19 cellular contexts compared by ENCODE assay signal in genomic region chr7:44989132-44989531, GRCh38. TPM values are rescaled to one million over a fixed set of nuclear protein-coding genes. Genes with fewer than 3 reads are reported as not detected.
DNase-seq lines count a peak whose midpoint lies in the region; ATAC-seq and TF ChIP-seq lines count a peak whose summit lies in the region.
"Had no signal": no experiment of that assay in that cellular context is flagged by ENCODE, and none has a peak within 500 bp of the region (broad histone marks: within the 10 kb centered on the region; RNA-seq: fewer than 3 reads in every experiment).

No MANE protein-coding gene starts in this region.

- peaks cover 2% of the 10 kb centered on the region for H3K79me1 ChIP-seq in mesenchymal stem cell (replicated peaks; ENCODE audit: low read length, poor library complexity, severe bottlenecking)

- no peak overlapping the region for H3K4me3 Mint-ChIP-seq in activated naive CD4-positive, alpha-beta T cell treated with anti-CD3 and anti-CD28 coated beads for 36 hours
- H3K4me3 Mint-ChIP-seq in activated naive CD4-positive, alpha-beta T cell treated with anti-CD3 and anti-CD28 coated beads, Interleukin-2, amount 10 ng/mL, durations not matched to agents 7 days and 5 days = no peak overlapping the region
- H3K4me3 Mint-ChIP-seq in activated CD4-positive, alpha-beta T cell treated with anti-CD3 and anti-CD28 coated beads for 36 hours = no peak overlapping the region

- no peak overlapping the region for H2BK15ac ChIP-seq in mesenchymal stem cell (ENCODE audit: low read depth, poor library complexity, severe bottlenecking)

- no peak overlapping the region for H3K18ac ChIP-seq in mesenchymal stem cell (ENCODE audit: low read depth in 1 of 2, low read length in 2 of 2)

- intact Hi-C loops in activated naive CD4-positive, alpha-beta T cell treated with anti-CD3 and anti-CD28 coated beads for 36 hours (cut with micrococcal nuclease) = no loop called here
- intact Hi-C loops in activated CD4-positive, alpha-beta T cell treated with anti-CD3 and anti-CD28 coated beads for 36 hours (cut with DNase I, micrococcal nuclease) = loop anchor here in 1 of 2 experiments (5.0 to 10.0 kb wide), 3 partner anchors 778 to 1062 kb away; partner anchors contain the start of gene UBE2D4

- H3K27ac Mint-ChIP-seq in activated naive CD4-positive, alpha-beta T cell treated with anti-CD3 and anti-CD28 coated beads for 36 hours = peak overlapping the region; percentile 51
- H3K27ac Mint-ChIP-seq in activated naive CD4-positive, alpha-beta T cell treated with anti-CD3 and anti-CD28 coated beads, Interleukin-2, amount 10 ng/mL, durations not matched to agents 7 days and 5 days = no peak overlapping the region
- no peak overlapping the region for H3K27ac Mint-ChIP-seq in activated CD4-positive, alpha-beta T cell treated with anti-CD3 and anti-CD28 coated beads for 36 hours
- H3K27ac Mint-ChIP-seq: CD4-positive, CD25-positive, alpha-beta regulatory T cell had no signal

- H2AK5ac ChIP-seq in mesenchymal stem cell (ENCODE audit: low read length, severe bottlenecking) = no peak overlapping the region

- peaks cover 4 to 16% of the 10 kb centered on the region in 2 experiments for H3K36me3 ChIP-seq in mesenchymal stem cell (ENCODE audit: control insufficient read depth in 1 of 2, insufficient read depth in 2 of 2, low read depth in 1 of 2, low read length in 2 of 2)

- POLR2A ChIA-PET in RWPE1 (lab: Yijun Ruan, JAX; ENCODE audit: low non-redundant PET) = no interaction called here
- POLR2A ChIA-PET in activated CD4-positive, alpha-beta T cell treated with anti-CD3 and anti-CD28 coated beads for 36 hours (lab: Charles Lee) = interaction anchor here (0.6 to 0.7 kb wide), 3 partner anchors 10 to 1387 kb away, joined by 3 to 6 read pairs (median 4); no protein-coding TSS in a partner anchor

- 100% methylated on average over 2 of the region's 3 CpGs for WGBS in mesenchymal stem cell

- no peak for ATAC-seq in activated CD4-positive, alpha-beta T cell treated with anti-CD3 and anti-CD28 coated beads for 36 hours
- ATAC-seq: GM12878 had no signal

- H4K8ac ChIP-seq in mesenchymal stem cell (ENCODE audit: low read length) = no peak overlapping the region

- peaks cover 22% of the 10 kb centered on the region for H3K4me1 Mint-ChIP-seq in activated naive CD4-positive, alpha-beta T cell treated with anti-CD3 and anti-CD28 coated beads for 36 hours (ENCODE audit: low read depth)
- peaks cover 49% of the 10 kb centered on the region for H3K4me1 Mint-ChIP-seq in activated naive CD4-positive, alpha-beta T cell treated with anti-CD3 and anti-CD28 coated beads, Interleukin-2, amount 10 ng/mL, durations not matched to agents 7 days and 5 days
- peaks cover 31% of the 10 kb centered on the region for H3K4me1 Mint-ChIP-seq in activated CD4-positive, alpha-beta T cell treated with anti-CD3 and anti-CD28 coated beads for 36 hours

- H3K27ac ChIP-seq in RWPE1 (peak overlapping the region; percentile 87), mesenchymal stem cell (ENCODE audit: low read length, poor library complexity, severe bottlenecking) (no peak overlapping the region)

- CTCF ChIA-PET in activated naive CD4-positive, alpha-beta T cell treated with anti-CD3 and anti-CD28 coated beads for 36 hours (lab: Charles Lee) = interaction anchor here (0.5 to 1.2 kb wide), 3 partner anchors 10 to 354 kb away, joined by 4 to 5 read pairs (median 5); partner anchors contain the start of gene MYO1G
- CTCF ChIA-PET in activated naive CD4-positive, alpha-beta T cell treated with anti-CD3 and anti-CD28 coated beads, Interleukin-2, amount 10 ng/mL, durations not matched to agents 7 days and 5 days (lab: Charles Lee) = interaction anchor here (0.6 to 2.7 kb wide), 3 partner anchors 9 to 147 kb away, joined by 3 to 10 read pairs (median 5); no protein-coding TSS in a partner anchor
- CTCF ChIA-PET in RWPE1 (lab: Yijun Ruan, JAX) = interaction anchor here (0.6 kb wide), 2 partner anchors 110 to 700 kb away, joined by 3 to 4 read pairs; no protein-coding TSS in a partner anchor
- CTCF ChIA-PET in activated CD4-positive, alpha-beta T cell treated with anti-CD3 and anti-CD28 coated beads for 36 hours (lab: Charles Lee) = interaction anchor here (0.6 to 1.6 kb wide), 3 partner anchors 9 to 434 kb away, joined by 3 to 10 read pairs (median 3); partner anchors contain the start of gene CCM2

- no peak overlapping the region for H4K91ac ChIP-seq in mesenchymal stem cell (ENCODE audit: low read length)

- peak overlapping the region; percentile 6 for H3K9ac ChIP-seq in mesenchymal stem cell (ENCODE audit: low read length)

- no peak overlapping the region for H3K23ac ChIP-seq in mesenchymal stem cell (ENCODE audit: low read length in 2 of 2)

- no peaks in the 10 kb centered on the region for H3K9me3 ChIP-seq in mesenchymal stem cell (ENCODE audit: control insufficient read depth, low read length)
- H3K9me3 ChIP-seq: BE2C had no signal

- no peak overlapping the region for H3K4me2 ChIP-seq in mesenchymal stem cell (ENCODE audit: low read length, poor library complexity, severe bottlenecking)

- H3K27me3 ChIP-seq in mesenchymal stem cell (ENCODE audit: control insufficient read depth in 1 of 2, insufficient read depth in 1 of 2, low read length in 2 of 2) = no peaks in the 10 kb centered on the region
- H3K27me3 ChIP-seq: BE2C had no signal

- H3K4me1 ChIP-seq in mesenchymal stem cell (ENCODE audit: control insufficient read depth, insufficient read depth, low read depth, low read length) = peaks cover 8% of the 10 kb centered on the region

- no peaks in the 10 kb centered on the region for H3K9me3 Mint-ChIP-seq in activated naive CD4-positive, alpha-beta T cell treated with anti-CD3 and anti-CD28 coated beads for 36 hours
- no peaks in the 10 kb centered on the region for H3K9me3 Mint-ChIP-seq in activated naive CD4-positive, alpha-beta T cell treated with anti-CD3 and anti-CD28 coated beads, Interleukin-2, amount 10 ng/mL, durations not matched to agents 7 days and 5 days
- H3K9me3 Mint-ChIP-seq in activated CD4-positive, alpha-beta T cell treated with anti-CD3 and anti-CD28 coated beads for 36 hours (ENCODE audit: low read depth) = no peaks in the 10 kb centered on the region
- H3K9me3 Mint-ChIP-seq: CD4-positive, CD25-positive, alpha-beta regulatory T cell had no signal

- no peak for TF ChIP-seq CTCF in RWPE1 (conservative IDR thresholded peaks at IDR 0.05; ENCODE audit: low read depth)

- no peaks in the 10 kb centered on the region for H3K27me3 Mint-ChIP-seq in activated naive CD4-positive, alpha-beta T cell treated with anti-CD3 and anti-CD28 coated beads for 36 hours (ENCODE audit: low read depth)
- H3K27me3 Mint-ChIP-seq in activated naive CD4-positive, alpha-beta T cell treated with anti-CD3 and anti-CD28 coated beads, Interleukin-2, amount 10 ng/mL, durations not matched to agents 7 days and 5 days = peaks cover 3% of the 10 kb centered on the region
- no peaks in the 10 kb centered on the region for H3K27me3 Mint-ChIP-seq in activated CD4-positive, alpha-beta T cell treated with anti-CD3 and anti-CD28 coated beads for 36 hours

- H3K14ac ChIP-seq in mesenchymal stem cell (ENCODE audit: low read length in 2 of 2) = no peak overlapping the region

- H2BK120ac ChIP-seq in mesenchymal stem cell (ENCODE audit: low read depth, low read length) = no peak overlapping the region

- H3K36me3 Mint-ChIP-seq in activated naive CD4-positive, alpha-beta T cell treated with anti-CD3 and anti-CD28 coated beads for 36 hours (ENCODE audit: low read depth) = peaks cover 27% of the 10 kb centered on the region
- peaks cover 31% of the 10 kb centered on the region for H3K36me3 Mint-ChIP-seq in activated naive CD4-positive, alpha-beta T cell treated with anti-CD3 and anti-CD28 coated beads, Interleukin-2, amount 10 ng/mL, durations not matched to agents 7 days and 5 days
- H3K36me3 Mint-ChIP-seq in activated CD4-positive, alpha-beta T cell treated with anti-CD3 and anti-CD28 coated beads for 36 hours (ENCODE audit: low read depth) = peaks cover 26% of the 10 kb centered on the region

- DNase-seq in activated naive CD4-positive, alpha-beta T cell treated with anti-CD3 and anti-CD28 coated beads for 36 hours = no peak
- DNase-seq in activated naive CD4-positive, alpha-beta T cell treated with anti-CD3 and anti-CD28 coated beads, Interleukin-2, amount 10 ng/mL, durations not matched to agents 7 days and 5 days = no peak
- DNase-seq in RWPE1 (ENCODE audit: low spot score) (no peak), mesenchymal stem cell (no peak), activated gamma-delta T cell treated with Interleukin-2 at 50 U/mL for 16 hours (no peak)
- no peak for DNase-seq in activated CD4-positive, alpha-beta T cell treated with anti-CD3 and anti-CD28 coated beads for 36 hours
- no peak for DNase-seq in effector CD4-positive, alpha-beta T cell
- DNase-seq: BE2C; CD4-positive, CD25-positive, alpha-beta regulatory T cell; EL; KBM-7; NCI-H1105 treated with DMSO at 0.1 percent for 48 hours; NCI-H1694; NCI-H2107; NCI-H510A; NCI-H748 treated with DMSO at 0.1 percent for 48 hours; NK-92 treated with Interleukin-12 subunit alpha and Interleukin-12 subunit beta, amount 100 ng/mL, for 24 hours; SHP77 had no signal

- H3K4ac ChIP-seq in mesenchymal stem cell (ENCODE audit: low read depth in 1 of 2, low read length in 2 of 2) = no peak overlapping the region

- no peak overlapping the region for H2BK12ac ChIP-seq in mesenchymal stem cell (ENCODE audit: low read length in 2 of 2)

- no peak overlapping the region for H2AFZ ChIP-seq in mesenchymal stem cell (ENCODE audit: low read depth, low read length)

- no peak overlapping the region for H2BK5ac ChIP-seq in mesenchymal stem cell (ENCODE audit: low read depth, low read length, poor library complexity, severe bottlenecking)

- no peak overlapping the region for H3K4me3 ChIP-seq in mesenchymal stem cell (ENCODE audit: insufficient read depth in 1 of 2, low read depth in 1 of 2, low read length in 2 of 2)
- H3K4me3 ChIP-seq: GM12878 had no signal

RNA-seq across cellular contexts. Expression of gene MYO1G, which starts 10.3 kb away (rescaled TPM):
- 100 to 1,000 TPM; 391 to 406 TPM for total RNA-seq in activated naive CD4-positive, alpha-beta T cell treated with anti-CD3 and anti-CD28 coated beads for 36 hours
- polyA plus RNA-seq in mesenchymal stem cell (2013, experiment 1 of 2) = not detected
- polyA plus RNA-seq in mesenchymal stem cell (2013, experiment 2 of 2) = not detected
- total RNA-seq in activated CD4-positive, alpha-beta T cell treated with anti-CD3 and anti-CD28 coated beads for 36 hours = 100 to 1,000 TPM; 369 to 376 TPM

RNA-seq across cellular contexts. Expression of gene CCM2, which starts 10.9 kb away (rescaled TPM):
- total RNA-seq in activated naive CD4-positive, alpha-beta T cell treated with anti-CD3 and anti-CD28 coated beads for 36 hours = 10 to 100 TPM; 87.9 to 88.3 TPM
- 39.8 TPM for polyA plus RNA-seq in mesenchymal stem cell (2013, experiment 1 of 2)
- 39.9 TPM for polyA plus RNA-seq in mesenchymal stem cell (2013, experiment 2 of 2)
- total RNA-seq in activated CD4-positive, alpha-beta T cell treated with anti-CD3 and anti-CD28 coated beads for 36 hours = 10 to 100 TPM; 70.1 to 80.1 TPM
